ENCODE assay signal across 3 cellular contexts in genomic region chr13:102536196-102536595, GRCh38.
TF ChIP-seq lines count a peak whose summit lies in the region.

No MANE protein-coding gene starts in this region.

TF ChIP-seq in HepG2, 621 proteins besides CTCF, POLR2A, EP300 and RAD21:
- TF ChIP-seq SAFB2 (CRISPR knock-in tag; IDR thresholded peaks at IDR 0.05; ENCODE audit: borderline replicate concordance, low read depth), result no peak
- TF ChIP-seq MAFF (IDR thresholded peaks at IDR 0.05; ENCODE audit: low read depth, low read length), result peak; percentile 67
- no peak for TF ChIP-seq HINFP (CRISPR knock-in tag; IDR thresholded peaks at IDR 0.05; ENCODE audit: low read depth)
- TF ChIP-seq MZF1 (CRISPR knock-in tag; IDR thresholded peaks at IDR 0.05; ENCODE audit: borderline replicate concordance), result no peak
- TF ChIP-seq PRPF4 (IDR thresholded peaks at IDR 0.05; ENCODE audit: low read depth, low read length, poor library complexity, severe bottlenecking), result no peak
- no peak for TF ChIP-seq ZNF446 (CRISPR knock-in tag; IDR thresholded peaks at IDR 0.05)
- no peak for TF ChIP-seq TERF1 (CRISPR knock-in tag; IDR thresholded peaks at IDR 0.05)
- TF ChIP-seq ZNF772 (CRISPR knock-in tag; IDR thresholded peaks at IDR 0.05), result no peak
- no peak for TF ChIP-seq THAP8 (CRISPR knock-in tag; IDR thresholded peaks at IDR 0.05; ENCODE audit: borderline replicate concordance)
- TF ChIP-seq HNRNPK (IDR thresholded peaks at IDR 0.05; ENCODE audit: low read depth, low read length, poor library complexity, severe bottlenecking), result no peak
- TF ChIP-seq MAFK (conservative IDR thresholded peaks at IDR 0.05 in 1 of 2, IDR thresholded peaks at IDR 0.05 in 1 of 2; ENCODE audit: low read length in 2 of 2), result peak; percentile 49 to 77; a peak in 3 of 4 replicates
- no peak for TF ChIP-seq KMT2B (CRISPR knock-in tag; IDR thresholded peaks at IDR 0.05)
- no peak for TF ChIP-seq ZNF773 (CRISPR knock-in tag; IDR thresholded peaks at IDR 0.05; ENCODE audit: borderline replicate concordance)
- TF ChIP-seq NR2F1 (CRISPR knock-in tag; IDR thresholded peaks at IDR 0.05), result no peak
- no peak for TF ChIP-seq ZNF414 (CRISPR knock-in tag; IDR thresholded peaks at IDR 0.05)

TF ChIP-seq in A549, 52 proteins besides CTCF, POLR2A, EP300 and RAD21:
- TF ChIP-seq SREBF2 (IDR thresholded peaks at IDR 0.05) (no peak), TFCP2L1 (CRISPR knock-in tag; IDR thresholded peaks at IDR 0.05) (no peak), MAFK (IDR thresholded peaks at IDR 0.05; ENCODE audit: partially characterized antibody) (peak; percentile 37), CEBPB (IDR thresholded peaks at IDR 0.05) (no peak)

TF ChIP-seq in IMR-90, 13 proteins besides CTCF, POLR2A, EP300 and RAD21:
- TF ChIP-seq ELK1 (IDR thresholded peaks at IDR 0.05; ENCODE audit: borderline replicate concordance, low read depth, low read length) (no peak), MAFK (IDR thresholded peaks at IDR 0.05; ENCODE audit: low read depth, low read length) (peak; percentile 53)
